ENCODE assay signal across 17 cellular contexts in genomic region chr9:7304596-7304995, GRCh38.
DNase-seq lines count a peak whose midpoint lies in the region; ATAC-seq, FAIRE-seq and TF ChIP-seq lines count a peak whose summit lies in the region.
"Had no signal": no experiment of that assay in that cellular context is flagged by ENCODE, and none has a peak within 500 bp of the region (broad histone marks: within the 10 kb centered on the region; RNA-seq: fewer than 3 reads in every experiment).

No MANE protein-coding gene starts in this region.

- peak overlapping the region; percentile 19 for H3K27ac Mint-ChIP-seq in nephron progenitor cell
- H3K27ac Mint-ChIP-seq: CD4-positive, alpha-beta T cell had no signal

- no peaks in the 10 kb centered on the region for H3K36me3 ChIP-seq in GM12878 (ENCODE audit: control insufficient read depth in 2 of 2, insufficient read depth in 2 of 2, low read length in 1 of 2)
- no peaks in the 10 kb centered on the region for H3K36me3 ChIP-seq in heart right ventricle
- H3K36me3 ChIP-seq: HAP-1 had no signal

- RAD21 ChIA-PET in GM12878 (lab: Charles Lee; ENCODE audit: unreplicated experiment), result interaction anchor here (0.7 to 0.9 kb wide), 2 partner anchors 10 to 72 kb away, joined by 3 read pairs; no protein-coding TSS in a partner anchor

- H3K9me3 Mint-ChIP-seq in nephron progenitor cell, result peaks cover 29% of the 10 kb centered on the region

- no peaks in the 10 kb centered on the region for H4K20me1 ChIP-seq in GM12878 (ENCODE audit: control insufficient read depth, insufficient read depth)

- in situ Hi-C loops in GM12878 (cut with MboI), result loop anchor here (25.0 kb wide), 1 partner anchor 92 kb away; no protein-coding TSS in a partner anchor

- peaks cover 5% of the 10 kb centered on the region for H3K4me1 Mint-ChIP-seq in nephron progenitor cell

- peaks cover 8% of the 10 kb centered on the region for H3K27me3 Mint-ChIP-seq in nephron progenitor cell (ENCODE audit: low read depth, poor library complexity)

- 20% methylated on average over 5 of the region's 5 CpGs for WGBS in GM12878 (ENCODE audit: insufficient coverage, insufficient replicate concordance, low lambda C conversion rate, missing lambda C conversion rate)
- WGBS in heart right ventricle, 2 donors, result 79 to 86% methylated on average over 5 of the region's 5 CpGs

- H3K27ac ChIP-seq in GM12878 (ENCODE audit: control insufficient read depth, insufficient read depth) (no peak overlapping the region), heart right ventricle (no peak overlapping the region)
- H3K27ac ChIP-seq: C4-2B, GM23248 had no signal

- intact Hi-C loops in GM12878 (cut with micrococcal nuclease; ENCODE audit: unreplicated experiment) (no loop called here), heart right ventricle (cut with DNase I) (loop anchor here in 1 of 10 donors (10.0 kb wide), 1 partner anchor 60 kb away; no protein-coding TSS in a partner anchor)

- no peak overlapping the region for H3K9ac ChIP-seq in GM12878 (ENCODE audit: control insufficient read depth, insufficient read depth, low read length)
- H3K9ac ChIP-seq: GM23248 had no signal

- BruUV-seq in GM12878 (replicated peaks; lab: Mats Ljungman, UMichigan), result no TSS peak

- POLR2A ChIA-PET in GM12878 (lab: Charles Lee), result interaction anchor here (0.6 to 1.0 kb wide), 3 partner anchors 14 to 647 kb away, joined by 3 to 4 read pairs (median 3); no protein-coding TSS in a partner anchor

- H2AFZ ChIP-seq in GM12878 (ENCODE audit: control insufficient read depth, low read depth, low read length), result no peak overlapping the region
- H2AFZ ChIP-seq: GM23248 had no signal

- TF ChIP-seq CTCF in GM12878 (IDR thresholded peaks at IDR 0.05 in 2 of 3, conservative IDR thresholded peaks at IDR 0.05 in 1 of 3; ENCODE audit: control insufficient read depth in 2 of 3, extremely low read depth in 1 of 3, insufficient read depth in 1 of 3, low read depth in 3 of 3, low read length in 3 of 3), result no peak
- TF ChIP-seq CTCF in nephron progenitor cell (IDR thresholded peaks at IDR 0.05), result no peak
- TF ChIP-seq CTCF in heart right ventricle (IDR thresholded peaks at IDR 0.05), result no peak

- no peak for DNase-seq in GM12878 (ENCODE audit: low read depth, low spot score)
- DNase-seq in inferior parietal cortex (ENCODE audit: extremely low spot score), result peak; percentile 25
- no peak for DNase-seq in nephron progenitor cell
- DNase-seq in superior temporal gyrus (ENCODE audit: extremely low spot score), result peak; percentile 46
- DNase-seq in GF-D8 (lab: John Stamatoyannopoulos, UW), result no peak
- no peak for DNase-seq in heart right ventricle
- no peak for DNase-seq in stimulated activated CD4-positive, alpha-beta T cell treated with anti-CD3 and anti-CD28 coated beads, Interleukin-1b, Interleukin-23, amount 100 ng/mL, for 48 hours
- DNase-seq: ACHN; Caco-2; CD4-positive, alpha-beta T cell; GDM1; GM23248 had no signal

- H3K9me3 ChIP-seq in GM12878 (replicated peaks; ENCODE audit: control insufficient read depth, insufficient read depth, low read length) (no peaks in the 10 kb centered on the region; the same call in 1 of the 3 replicates), heart right ventricle (peaks cover 0 to 21% (median 13%) of the 10 kb centered on the region in 11 donors)
- H3K9me3 ChIP-seq: Caco-2, HAP-1 had no signal

- H3K36me3 Mint-ChIP-seq in nephron progenitor cell (ENCODE audit: low read depth), result peaks cover 9% of the 10 kb centered on the region

- H3K27me3 ChIP-seq in GM12878 (replicated peaks in 1 of 2; ENCODE audit: control insufficient read depth in 2 of 2, insufficient read depth in 2 of 2, low read length in 1 of 2), result no peaks in the 10 kb centered on the region
- H3K27me3 ChIP-seq in heart right ventricle, result peaks cover 0 to 5% (median 0%) of the 10 kb centered on the region in 7 donors

- no peak overlapping the region for H3K4me3 Mint-ChIP-seq in nephron progenitor cell
- H3K4me3 Mint-ChIP-seq: CD4-positive, alpha-beta T cell had no signal

- H3K4me1 ChIP-seq in GM12878 (ENCODE audit: control insufficient read depth, insufficient read depth, low read length) (no peaks in the 10 kb centered on the region), heart right ventricle (no peaks in the 10 kb centered on the region)
- H3K4me1 ChIP-seq: Caco-2, HAP-1 had no signal

- CTCF ChIA-PET in GM12878 (lab: Yijun Ruan, JAX), result interaction anchor here (1.0 to 1.9 kb wide), 4 partner anchors 10 to 71 kb away, joined by 3 to 4 read pairs (median 4); no protein-coding TSS in a partner anchor

- TF ChIP-seq EP300 in GM12878 (IDR thresholded peaks at IDR 0.05; ENCODE audit: borderline replicate concordance in 1 of 2, control insufficient read depth in 1 of 2, low read depth in 2 of 2, low read length in 2 of 2), result no peak

- H3K4me3 ChIP-seq in GM12878, result no peak overlapping the region
- no peak overlapping the region for H3K4me3 ChIP-seq in heart right ventricle
- H3K4me3 ChIP-seq: GM23248, HAP-1 had no signal

- no peak for TF ChIP-seq POLR2A in GM12878 (IDR thresholded peaks at IDR 0.05; ENCODE audit: low read depth, low read length)

- FAIRE-seq in GM12878 (lab: Jason Lieb, UNC), result no peak
- FAIRE-seq: A204.1, D721Med had no signal

- ATAC-seq in GM12878 (peak; percentile 37), GM18498 (IDR thresholded peaks at IDR 0.05; ENCODE audit: unreplicated experiment) (no peak), heart right ventricle (no peak)

- no peak for TF ChIP-seq RAD21 in GM12878 (IDR thresholded peaks at IDR 0.05; ENCODE audit: insufficient read depth, low read depth, low read length)

- H3K79me2 ChIP-seq in GM12878 (ENCODE audit: control insufficient read depth, insufficient read depth, low read length), result no peaks in the 10 kb centered on the region

- SMC1A ChIA-PET in GM12878 (lab: Charles Lee; ENCODE audit: uncharacterized antibody, unreplicated experiment), result interaction anchor here (1.0 to 1.5 kb wide), 2 partner anchors 54 to 56 kb away, joined by 3 to 4 read pairs; no protein-coding TSS in a partner anchor

- H3K4me2 ChIP-seq in GM12878 (ENCODE audit: control insufficient read depth, insufficient read depth), result no peak overlapping the region

TF ChIP-seq in GM12878, 131 proteins besides CTCF, POLR2A, EP300 and RAD21:
- TF ChIP-seq SREBF2 (IDR thresholded peaks at IDR 0.05; ENCODE audit: low read length) (no peak), SMARCA5 (IDR thresholded peaks at IDR 0.05) (no peak), SREBF1 (IDR thresholded peaks at IDR 0.05; ENCODE audit: low read length) (no peak), TAF1 (IDR thresholded peaks at IDR 0.05; ENCODE audit: borderline replicate concordance, low read depth, low read length) (no peak), LARP7 (IDR thresholded peaks at IDR 0.05) (no peak), SMAD5 (IDR thresholded peaks at IDR 0.05; ENCODE audit: low read depth) (no peak), CEBPB (IDR thresholded peaks at IDR 0.05; ENCODE audit: borderline replicate concordance in 1 of 2, low read depth in 2 of 2, low read length in 2 of 2) (no peak), ATF7 (IDR thresholded peaks at IDR 0.05; ENCODE audit: low read depth) (no peak), MXI1 (IDR thresholded peaks at IDR 0.05; ENCODE audit: low read depth, low read length) (no peak), KLF5 (IDR thresholded peaks at IDR 0.05; ENCODE audit: partially characterized antibody) (no peak)

Comparison
In these comparisons a context has a peak if more than half of its experiments do, and no peak if none do; other contexts are left out.
1. DNase-seq: peak in inferior parietal cortex (single experiment) and superior temporal gyrus (single experiment); none in GM12878 (single experiment), nephron progenitor cell (single experiment), GF-D8 (single experiment), heart right ventricle (0 of 2) and stimulated activated CD4-positive, alpha-beta T cell treated with anti-CD3 and anti-CD28 coated beads, Interleukin-1b, Interleukin-23, amount 100 ng/mL, for 48 hours (single experiment).